Comparison of ENCODE assay signal across 35 cellular contexts in the genomic region with DNA sequence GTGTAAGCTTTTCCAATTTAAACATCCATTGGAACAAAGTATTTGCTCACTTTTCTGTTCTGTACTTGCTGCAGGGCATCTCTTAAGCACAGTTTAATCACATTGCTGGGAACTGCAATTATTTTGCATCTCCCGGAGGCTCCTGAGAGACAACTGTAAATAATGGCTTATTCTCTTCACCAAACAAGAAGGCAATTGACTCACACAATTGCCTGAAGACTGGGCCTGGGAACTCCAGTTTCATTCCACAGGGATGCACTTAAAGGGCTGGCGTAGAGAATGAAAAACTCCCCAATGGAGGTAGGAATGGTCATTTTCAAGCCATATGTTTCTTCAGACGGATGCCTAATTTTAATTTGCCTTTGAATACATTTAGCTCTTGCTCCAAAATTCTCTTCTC. TPM values are rescaled to one million over a fixed set of nuclear protein-coding genes. Genes with fewer than 3 reads are reported as not detected.
"Had no signal": no experiment of that assay in that cellular context is flagged by ENCODE, and none has a peak within 500 bp of the region (broad histone marks: within the 10 kb centered on the region; RNA-seq: fewer than 3 reads in every experiment).

No MANE protein-coding gene starts in this region.

- H3K27me3 Mint-ChIP-seq: stimulated activated memory B cell treated with anti-CD40 and anti-IgM and Interleukin-4, amounts not matched to agents 10 μg/mL and 1 μg/mL and 100 μg/mL, for 72 hours; stimulated activated naive CD8-positive, alpha-beta T cell treated with anti-CD3 and anti-CD28 coated beads, Interleukin-15, amount 100 ng/mL, for 72 hours had no signal

- H3K4me1 ChIP-seq: left ventricle myocardium inferior, right atrium auricular region, right lobe of liver, testis, thyroid gland, transverse colon, upper lobe of left lung, vagina had no signal

- H3K36me3 ChIP-seq: left ventricle myocardium inferior, right atrium auricular region, right lobe of liver, thyroid gland, transverse colon, upper lobe of left lung, vagina had no signal

- ATAC-seq: natural killer cell; right lobe of liver; stimulated activated memory B cell treated with anti-CD40 and anti-IgM and Interleukin-4, amounts not matched to agents 10 μg/mL and 1 μg/mL and 100 μg/mL, for 72 hours; stimulated activated naive CD8-positive, alpha-beta T cell treated with anti-CD3 and anti-CD28 coated beads, Interleukin-15, amount 100 ng/mL, for 72 hours had no signal

- H3K36me3 Mint-ChIP-seq: immature natural killer cell; mesothelial cell of epicardium; naive B cell; natural killer cell; stimulated activated memory B cell treated with anti-CD40 and anti-IgM and Interleukin-4, amounts not matched to agents 10 μg/mL and 1 μg/mL and 100 μg/mL, for 72 hours had no signal

- H3K9me3 Mint-ChIP-seq: immature natural killer cell; natural killer cell; stimulated activated memory B cell treated with anti-CD40 and anti-IgM and Interleukin-4, amounts not matched to agents 10 μg/mL and 1 μg/mL and 100 μg/mL, for 72 hours; stimulated activated naive CD8-positive, alpha-beta T cell treated with anti-CD3 and anti-CD28 coated beads, Interleukin-15, amount 100 ng/mL, for 72 hours had no signal

- H3K27ac ChIP-seq: left ventricle myocardium inferior, parathyroid adenoma, right atrium auricular region, right lobe of liver, testis, thyroid gland, transverse colon, upper lobe of left lung, vagina had no signal

- H3K4me1 Mint-ChIP-seq: immature natural killer cell; naive B cell; natural killer cell; stimulated activated memory B cell treated with anti-CD40 and anti-IgM and Interleukin-4, amounts not matched to agents 10 μg/mL and 1 μg/mL and 100 μg/mL, for 72 hours; stimulated activated naive CD8-positive, alpha-beta T cell treated with anti-CD3 and anti-CD28 coated beads, Interleukin-15, amount 100 ng/mL, for 72 hours had no signal

- H3K9ac ChIP-seq: parathyroid adenoma had no signal

- DNase-seq: hypothalamus; immature natural killer cell; left ventricle myocardium inferior; mesendoderm; naive B cell; natural killer cell; nucleus accumbens; right lobe of liver; stimulated activated CD4-positive, alpha-beta T cell treated with anti-CD3 and anti-CD28 coated beads, Interleukin-1b, Interleukin-23, amount 100 ng/mL, for 48 hours; stimulated activated CD4-positive, alpha-beta T cell treated with anti-CD3 and anti-CD28 coated beads, Interleukin-2, amount 100 ng/mL, for 48 hours; stimulated activated CD4-positive, alpha-beta T cell treated with anti-CD3 and anti-CD28 coated beads, Interleukin-4, amount 100 ng/mL, for 4 hours; stimulated activated CD8-positive, alpha-beta memory T cell treated with anti-CD3 and anti-CD28 coated beads, Interleukin-4, amount 100 ng/mL, for 48 hours; stimulated activated naive CD4-positive, alpha-beta T cell treated with Interleukin-2 at 50 U/mL for 16 hours; stimulated activated naive CD8-positive, alpha-beta T cell treated with anti-CD3 and anti-CD28 coated beads, Interleukin-15, amount 100 ng/mL, for 72 hours; thyroid gland; transverse colon; upper lobe of left lung had no signal

- H3K4me3 Mint-ChIP-seq: immature natural killer cell; mesothelial cell of epicardium; naive B cell; natural killer cell; stimulated activated memory B cell treated with anti-CD40 and anti-IgM and Interleukin-4, amounts not matched to agents 10 μg/mL and 1 μg/mL and 100 μg/mL, for 72 hours; stimulated activated naive CD8-positive, alpha-beta T cell treated with anti-CD3 and anti-CD28 coated beads, Interleukin-15, amount 100 ng/mL, for 72 hours had no signal

- H3K4me3 ChIP-seq: left ventricle myocardium inferior, lung, right atrium auricular region, right lobe of liver, smooth muscle cell, testis, thyroid gland, transverse colon, upper lobe of left lung, vagina had no signal

- H3K9me3 ChIP-seq: left ventricle myocardium inferior, right atrium auricular region, right lobe of liver, testis, thyroid gland, transverse colon, upper lobe of left lung, vagina had no signal

- H3K4me2 ChIP-seq: smooth muscle cell had no signal

- H3K79me2 ChIP-seq: parathyroid adenoma had no signal

- H3K27ac Mint-ChIP-seq: immature natural killer cell; mesothelial cell of epicardium; natural killer cell; progenitor cell of endocrine pancreas; stimulated activated memory B cell treated with anti-CD40 and anti-IgM and Interleukin-4, amounts not matched to agents 10 μg/mL and 1 μg/mL and 100 μg/mL, for 72 hours; stimulated activated naive CD8-positive, alpha-beta T cell treated with anti-CD3 and anti-CD28 coated beads, Interleukin-15, amount 100 ng/mL, for 72 hours had no signal

- H2AFZ ChIP-seq: parathyroid adenoma had no signal

- H3K27me3 ChIP-seq: right atrium auricular region, testis, thyroid gland, transverse colon, upper lobe of left lung, vagina had no signal

RNA-seq across cellular contexts. Expression of a gene that starts 29.5 kb away (rescaled TPM):
- total RNA-seq: kidney epithelial cell, left ventricle myocardium inferior, lower leg skin, lung, mesothelial cell of epicardium, mononuclear cell, natural killer cell, osteocyte, progenitor cell of endocrine pancreas, pulmonary artery endothelial cell, renal cortical epithelial cell, right atrium auricular region, right lobe of liver, skeletal muscle tissue, smooth muscle cell, thyroid gland, transverse colon, upper lobe of left lung, urinary bladder, vagina had no signal
- polyA plus RNA-seq: immature natural killer cell, lung, neural cell, smooth muscle cell, urinary bladder had no signal
